ENCODE assay signal across 8 cellular contexts in the genomic region with DNA sequence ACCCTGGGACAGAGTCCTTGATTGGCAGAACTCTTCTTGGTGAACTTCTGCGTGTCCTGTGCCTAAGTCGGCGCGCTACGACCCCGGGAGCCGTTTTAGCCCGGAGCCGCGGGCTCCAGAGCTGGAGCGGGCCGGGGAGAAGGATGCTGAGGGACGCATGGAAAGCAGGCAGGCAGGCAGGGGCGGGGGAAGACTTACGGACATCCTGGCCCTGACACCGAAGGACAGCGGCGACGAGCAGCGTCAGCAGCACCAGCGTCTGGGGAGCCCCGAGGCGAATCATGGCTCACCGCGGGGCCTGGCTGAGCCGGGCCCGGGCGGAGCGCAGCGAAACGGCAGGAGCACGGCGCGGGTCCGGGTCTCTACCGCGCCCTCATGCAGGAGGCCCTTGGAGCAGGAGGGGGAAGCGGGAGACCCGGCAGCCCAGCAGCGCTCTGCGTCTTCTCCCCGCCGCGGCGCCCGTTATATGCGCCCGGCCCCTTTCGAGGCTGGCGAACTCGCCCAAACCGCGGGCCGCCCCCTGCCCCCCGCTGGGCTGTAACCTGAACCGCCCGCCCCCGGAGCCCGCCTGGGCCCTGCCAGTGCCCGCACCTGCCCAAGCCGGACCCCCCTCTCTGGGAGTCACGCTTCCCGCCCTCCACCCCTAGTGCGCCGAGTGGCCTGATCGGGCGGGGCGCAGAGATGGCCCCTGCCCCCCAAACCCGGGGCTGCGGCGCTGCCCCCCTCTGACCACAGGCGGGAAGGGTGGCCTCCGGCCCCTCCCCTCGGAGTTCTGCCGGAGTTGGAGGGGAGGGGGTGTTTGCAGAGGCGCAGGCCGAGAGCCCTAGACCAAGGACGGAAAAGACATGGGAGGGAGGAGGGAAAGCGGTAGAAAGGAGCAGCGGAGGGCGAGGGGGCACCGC. TPM values are rescaled to one million over a fixed set of nuclear protein-coding genes. Genes with fewer than 3 reads are reported as not detected.
A peak's percentile ranks its signal among the peaks of the same experiment; 100 is the strongest.
DNase-seq lines count a peak whose midpoint lies in the region; ATAC-seq and TF ChIP-seq lines count a peak whose summit lies in the region.

A gene (minus strand): TSS at position 438 of the 902 bp plus-strand sequence. CDS start 155 bp downstream, at position 283.

- H3K4me1 Mint-ChIP-seq in IgD-negative memory B cell (peaks cover 16 to 27% (median 19%) of the 10 kb centered on the region in 3 donors), HFFc6 (ENCODE audit: low read depth) (peaks cover 18% of the 10 kb centered on the region)
- H3K4me1 Mint-ChIP-seq in activated T-helper 2 cell treated with anti-CD3 and anti-CD28 coated beads, Interferon-gamma antibody, Interleukin-2, Interleukin-4, amounts not matched to agents 10 μg/mL and 5 μg/mL and 100 μg/mL, durations not matched to agents 14 hours and 24 hours and 36 hours (ENCODE audit: low read depth): peaks cover 25% of the 10 kb centered on the region
- peaks cover 33% of the 10 kb centered on the region for H3K4me1 Mint-ChIP-seq in stimulated activated memory B cell treated with anti-CD40 and anti-IgM and Interleukin-4, amounts not matched to agents 10 μg/mL and 1 μg/mL and 100 μg/mL, for 72 hours

- peak; percentile 37 for DNase-seq in BE2C
- DNase-seq in activated T-helper 2 cell treated with anti-CD3 and anti-CD28 coated beads, Interferon-gamma antibody, Interleukin-2, Interleukin-4, amounts not matched to agents 10 μg/mL and 5 μg/mL and 100 μg/mL, durations not matched to agents 14 hours and 24 hours and 36 hours (ENCODE audit: low spot score): no peak
- DNase-seq in SW480 (ENCODE audit: low spot score): no peak
- DNase-seq in HFFc6: no peak

- H3K27me3 Mint-ChIP-seq in IgD-negative memory B cell (peaks cover 77% of the 10 kb centered on the region), HFFc6 (ENCODE audit: insufficient read depth) (peaks cover 67% of the 10 kb centered on the region)
- H3K27me3 Mint-ChIP-seq in activated T-helper 2 cell treated with anti-CD3 and anti-CD28 coated beads, Interferon-gamma antibody, Interleukin-2, Interleukin-4, amounts not matched to agents 10 μg/mL and 5 μg/mL and 100 μg/mL, durations not matched to agents 14 hours and 24 hours and 36 hours (ENCODE audit: low read depth): peaks cover 89% of the 10 kb centered on the region
- H3K27me3 Mint-ChIP-seq in stimulated activated memory B cell treated with anti-CD40 and anti-IgM and Interleukin-4, amounts not matched to agents 10 μg/mL and 1 μg/mL and 100 μg/mL, for 72 hours: peaks cover 85% of the 10 kb centered on the region

- H3K36me3 ChIP-seq in BE2C: no peaks in the 10 kb centered on the region
- H3K36me3 ChIP-seq in iPS-15b (ENCODE audit: control insufficient read depth, insufficient read depth, low read length): no peaks in the 10 kb centered on the region

- H3K27me3 ChIP-seq in BE2C: peaks cover 87% of the 10 kb centered on the region
- peaks cover 95% of the 10 kb centered on the region for H3K27me3 ChIP-seq in iPS-15b (ENCODE audit: control insufficient read depth, insufficient read depth, low read length)

- H3K36me3 Mint-ChIP-seq in IgD-negative memory B cell (no peaks in the 10 kb centered on the region), HFFc6 (ENCODE audit: low read depth) (no peaks in the 10 kb centered on the region)
- no peaks in the 10 kb centered on the region for H3K36me3 Mint-ChIP-seq in activated T-helper 2 cell treated with anti-CD3 and anti-CD28 coated beads, Interferon-gamma antibody, Interleukin-2, Interleukin-4, amounts not matched to agents 10 μg/mL and 5 μg/mL and 100 μg/mL, durations not matched to agents 14 hours and 24 hours and 36 hours (ENCODE audit: low read depth)
- no peaks in the 10 kb centered on the region for H3K36me3 Mint-ChIP-seq in stimulated activated memory B cell treated with anti-CD40 and anti-IgM and Interleukin-4, amounts not matched to agents 10 μg/mL and 1 μg/mL and 100 μg/mL, for 72 hours

- H3K9ac ChIP-seq in iPS-15b (ENCODE audit: low read depth, low read length): no peak within 1 kb of the TSS

- no peaks in the 10 kb centered on the region for H3K9me3 ChIP-seq in BE2C
- no peaks in the 10 kb centered on the region for H3K9me3 ChIP-seq in iPS-15b (ENCODE audit: control insufficient read depth, insufficient read depth, low read length)

- H3K4me3 ChIP-seq in BE2C (ENCODE audit: low read depth, low read length) (no peak within 1 kb of the TSS; the same call in none of the 2 replicates), iPS-15b (ENCODE audit: low read depth, low read length) (peak within 1 kb of the TSS; percentile 57)

- no peaks in the 10 kb centered on the region for H3K4me1 ChIP-seq in BE2C
- peaks cover 9% of the 10 kb centered on the region for H3K4me1 ChIP-seq in iPS-15b (ENCODE audit: control insufficient read depth, insufficient read depth, low read length)

- H3K9me3 Mint-ChIP-seq in IgD-negative memory B cell (peaks cover 0 to 2% (median 0%) of the 10 kb centered on the region in 3 donors), HFFc6 (no peaks in the 10 kb centered on the region)
- no peaks in the 10 kb centered on the region for H3K9me3 Mint-ChIP-seq in activated T-helper 2 cell treated with anti-CD3 and anti-CD28 coated beads, Interferon-gamma antibody, Interleukin-2, Interleukin-4, amounts not matched to agents 10 μg/mL and 5 μg/mL and 100 μg/mL, durations not matched to agents 14 hours and 24 hours and 36 hours
- no peaks in the 10 kb centered on the region for H3K9me3 Mint-ChIP-seq in stimulated activated memory B cell treated with anti-CD40 and anti-IgM and Interleukin-4, amounts not matched to agents 10 μg/mL and 1 μg/mL and 100 μg/mL, for 72 hours

- intact Hi-C loops in activated T-helper 2 cell treated with anti-CD3 and anti-CD28 coated beads, Interferon-gamma antibody, Interleukin-2, Interleukin-4, amounts not matched to agents 10 μg/mL and 5 μg/mL and 100 μg/mL, durations not matched to agents 14 hours and 24 hours and 36 hours (cut with micrococcal nuclease): loop anchor here (1.0 to 10.0 kb wide), 2 partner anchors 161 to 981 kb away; no protein-coding TSS in a partner anchor

- no peak for TF ChIP-seq CTCF in BE2C (IDR thresholded peaks at IDR 0.05; ENCODE audit: low read depth, low read length)
- no peak for TF ChIP-seq CTCF in HFFc6 (IDR thresholded peaks at IDR 0.05)

- peak within 1 kb of the TSS in 2 of 3 donors; percentile 59 to 69 for H3K27ac Mint-ChIP-seq in IgD-negative memory B cell
- no peak within 1 kb of the TSS for H3K27ac Mint-ChIP-seq in activated T-helper 2 cell treated with anti-CD3 and anti-CD28 coated beads, Interferon-gamma antibody, Interleukin-2, Interleukin-4, amounts not matched to agents 10 μg/mL and 5 μg/mL and 100 μg/mL, durations not matched to agents 14 hours and 24 hours and 36 hours
- H3K27ac Mint-ChIP-seq in stimulated activated memory B cell treated with anti-CD40 and anti-IgM and Interleukin-4, amounts not matched to agents 10 μg/mL and 1 μg/mL and 100 μg/mL, for 72 hours: no peak within 1 kb of the TSS
- no peak within 1 kb of the TSS for H3K27ac Mint-ChIP-seq in HFFc6

- peak; percentile 46 for ATAC-seq in stimulated activated memory B cell treated with anti-CD40 and anti-IgM and Interleukin-4, amounts not matched to agents 10 μg/mL and 1 μg/mL and 100 μg/mL, for 72 hours
- no peak for ATAC-seq in HG02840 (IDR thresholded peaks at IDR 0.05; ENCODE audit: low FRiP score, unreplicated experiment)

- H3K4me3 Mint-ChIP-seq in IgD-negative memory B cell (peak within 1 kb of the TSS; percentile 75 to 90 (median 79)), HFFc6 (no peak within 1 kb of the TSS)
- peak within 1 kb of the TSS; percentile 34 for H3K4me3 Mint-ChIP-seq in activated T-helper 2 cell treated with anti-CD3 and anti-CD28 coated beads, Interferon-gamma antibody, Interleukin-2, Interleukin-4, amounts not matched to agents 10 μg/mL and 5 μg/mL and 100 μg/mL, durations not matched to agents 14 hours and 24 hours and 36 hours (ENCODE audit: low read depth)
- H3K4me3 Mint-ChIP-seq in stimulated activated memory B cell treated with anti-CD40 and anti-IgM and Interleukin-4, amounts not matched to agents 10 μg/mL and 1 μg/mL and 100 μg/mL, for 72 hours: peak within 1 kb of the TSS; percentile 50

RNA-seq across cellular contexts. Expression of the gene that starts here (rescaled TPM):
- polyA plus RNA-seq in BE2C (2012; ENCODE audit: insufficient read depth, insufficient read length, low read depth): not detected
- polyA plus RNA-seq in IgD-negative memory B cell: not detected
- 0.14 and 0.27 TPM in 2 replicates for total RNA-seq in activated T-helper 2 cell treated with anti-CD3 and anti-CD28 coated beads, Interferon-gamma antibody, Interleukin-2, Interleukin-4, amounts not matched to agents 10 μg/mL and 5 μg/mL and 100 μg/mL, durations not matched to agents 14 hours and 24 hours and 36 hours
- total RNA-seq in HFFc6 (2021; fragmentation: NEBNext Ultra II Directional; extraction: Animal tissue kit (Norgen Biotek cat#: 25700)): not detected

Comparison
In these comparisons a context has a peak if more than half of its experiments do, and no peak if none do; other contexts are left out.
1. H3K27ac Mint-ChIP-seq: peak in IgD-negative memory B cell (2 of 3); none in activated T-helper 2 cell treated with anti-CD3 and anti-CD28 coated beads, Interferon-gamma antibody, Interleukin-2, Interleukin-4, amounts not matched to agents 10 μg/mL and 5 μg/mL and 100 μg/mL, durations not matched to agents 14 hours and 24 hours and 36 hours (single experiment), stimulated activated memory B cell treated with anti-CD40 and anti-IgM and Interleukin-4, amounts not matched to agents 10 μg/mL and 1 μg/mL and 100 μg/mL, for 72 hours (single experiment) and HFFc6 (single experiment).